In the genomic region with DNA sequence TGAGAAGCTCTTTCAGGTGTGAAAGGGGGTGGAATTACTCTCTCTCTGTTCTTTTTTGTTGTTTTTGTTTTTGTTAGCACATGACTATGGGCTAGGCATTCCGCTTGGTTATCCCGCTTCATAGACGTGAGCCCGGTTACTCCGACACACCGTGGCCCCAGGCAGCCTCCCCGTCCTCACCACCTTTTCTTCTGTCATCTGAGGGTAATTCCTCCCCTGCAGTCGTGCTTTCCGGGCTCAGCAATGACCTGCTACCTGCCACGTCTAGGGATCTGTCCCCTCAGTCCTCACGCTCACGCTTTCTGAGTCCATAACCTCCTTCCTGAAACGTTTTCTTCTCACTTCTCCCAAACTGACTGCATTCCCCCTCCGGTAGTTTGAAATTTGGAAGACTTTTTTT, we compare ENCODE assay signal across 1 cellular context.
TF ChIP-seq lines count a peak whose summit lies in the region.

No MANE protein-coding gene starts in this region.

TF ChIP-seq in GM23338, 12 proteins besides CTCF, POLR2A, EP300 and RAD21 (continued from another document):
- TF ChIP-seq ZNF462 (CRISPR knock-in tag; IDR thresholded peaks at IDR 0.05) = no peak
